ENCODE assay signal across 11 cellular contexts in the genomic region with DNA sequence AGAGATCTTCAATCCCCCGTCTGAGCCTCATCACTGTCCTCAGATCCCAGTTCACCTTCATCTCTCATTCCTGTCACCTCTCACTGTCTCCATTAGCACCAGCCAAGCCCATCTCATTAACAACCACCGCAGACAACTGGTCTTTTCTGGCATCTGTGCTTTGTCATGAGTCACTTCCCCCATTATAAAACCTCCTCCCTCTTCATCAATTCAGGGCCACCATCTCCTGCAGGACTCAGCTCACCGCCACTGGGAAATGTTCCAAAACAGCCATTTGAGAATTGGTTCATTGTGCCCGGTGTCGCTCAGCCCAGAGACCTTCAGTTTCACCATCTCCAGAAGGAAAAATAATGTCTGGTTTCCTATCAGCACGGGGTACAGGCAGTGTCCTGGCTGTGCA. TPM values are rescaled to one million over a fixed set of nuclear protein-coding genes. Genes with fewer than 3 reads are reported as not detected.
A peak's percentile ranks its signal among the peaks of the same experiment; 100 is the strongest.
DNase-seq lines count a peak whose midpoint lies in the region; ATAC-seq and TF ChIP-seq lines count a peak whose summit lies in the region.
"Had no signal": no experiment of that assay in that cellular context is flagged by ENCODE, and none has a peak within 500 bp of the region (broad histone marks: within the 10 kb centered on the region; RNA-seq: fewer than 3 reads in every experiment).

No MANE protein-coding gene starts in this region.

- H3K9me3 ChIP-seq in HCT116 (ENCODE audit: control insufficient read depth in 1 of 2, insufficient read depth in 1 of 2, low read depth in 1 of 2, low read length in 2 of 2) (no peaks in the 10 kb centered on the region), PC-3 (ENCODE audit: low read length) (no peaks in the 10 kb centered on the region), fibroblast of lung (ENCODE audit: control insufficient read depth, insufficient read depth, low read depth, low read length) (no peaks in the 10 kb centered on the region), thyroid gland (no peaks in the 10 kb centered on the region)

- H3K9ac ChIP-seq in HCT116 (ENCODE audit: low read length) (no peak overlapping the region), PC-3 (ENCODE audit: low read length) (peak overlapping the region; percentile 66), fibroblast of lung (ENCODE audit: insufficient read depth, low read length) (no peak overlapping the region)

- H4K20me1 ChIP-seq in HCT116 (ENCODE audit: insufficient read depth) (no peaks in the 10 kb centered on the region), PC-3 (ENCODE audit: low read length) (no peaks in the 10 kb centered on the region), fibroblast of lung (ENCODE audit: control insufficient read depth, extremely low read depth, insufficient read depth, low read length) (no peaks in the 10 kb centered on the region)

- H3K36me3 ChIP-seq in HCT116 (ENCODE audit: control insufficient read depth in 1 of 2, insufficient read depth in 2 of 2, low read length in 2 of 2) (no peaks in the 10 kb centered on the region), PC-3 (ENCODE audit: low read depth, low read length) (no peaks in the 10 kb centered on the region), fibroblast of lung (ENCODE audit: control insufficient read depth, insufficient read depth, low read length) (no peaks in the 10 kb centered on the region), thyroid gland (no peaks in the 10 kb centered on the region)

- no peak for TF ChIP-seq CTCF in HCT116 (IDR thresholded peaks at IDR 0.05 in 2 of 3, conservative IDR thresholded peaks at IDR 0.05 in 1 of 3; ENCODE audit: borderline replicate concordance in 1 of 3, insufficient read depth in 1 of 3, low read depth in 2 of 3, low read length in 2 of 3)
- TF ChIP-seq CTCF in PC-3 (conservative IDR thresholded peaks at IDR 0.05; ENCODE audit: low read depth, low read length) = no peak
- TF ChIP-seq CTCF in fibroblast of lung (conservative IDR thresholded peaks at IDR 0.05 in 1 of 2, IDR thresholded peaks at IDR 0.05 in 1 of 2; ENCODE audit: low read depth in 1 of 2, low read length in 2 of 2) = no peak
- no peak for TF ChIP-seq CTCF in GM13976 (IDR thresholded peaks at IDR 0.05; ENCODE audit: borderline replicate concordance, control extremely low read depth, extremely low read depth, insufficient read depth, missing control alignments)
- no peak for TF ChIP-seq CTCF in GM13977 (IDR thresholded peaks at IDR 0.05; ENCODE audit: extremely low read depth, insufficient read depth, missing control alignments)
- no peak for TF ChIP-seq CTCF in thyroid gland (IDR thresholded peaks at IDR 0.05)

- intact Hi-C loops in HCT116 (cut with micrococcal nuclease) (no loop called here), PC-3 (cut with micrococcal nuclease) (loop anchor here (5.0 kb wide), 1 partner anchor 104 kb away; no protein-coding TSS in a partner anchor), thyroid gland (cut with DNase I) (no loop called here)

- H3K27ac ChIP-seq in HCT116 (ENCODE audit: low read depth, low read length) (no peak overlapping the region), PC-3 (ENCODE audit: low read length) (peak overlapping the region; percentile 85), fibroblast of lung (ENCODE audit: insufficient read depth, low read length) (no peak overlapping the region), thyroid gland (no peak overlapping the region)

- POLR2A ChIA-PET in HCT116 (lab: Charles Lee) (no interaction called here), PC-3 (lab: Charles Lee; ENCODE audit: unreplicated experiment) (no interaction called here)

- H2AFZ ChIP-seq in HCT116 (ENCODE audit: low read depth, low read length, poor library complexity, severe bottlenecking) = peak overlapping the region; percentile 4
- H2AFZ ChIP-seq in PC-3 (ENCODE audit: low read length) = peak overlapping the region; percentile 29
- no peak overlapping the region for H2AFZ ChIP-seq in fibroblast of lung (ENCODE audit: low read length)

- TF ChIP-seq POLR2A in HCT116 (IDR thresholded peaks at IDR 0.05; ENCODE audit: borderline replicate concordance, extremely low read depth, insufficient read depth, insufficient read length) (no peak), thyroid gland (IDR thresholded peaks at IDR 0.05) (no peak)

- TF ChIP-seq RAD21 in HCT116 (IDR thresholded peaks at IDR 0.05; ENCODE audit: low read depth) = no peak

- in situ Hi-C loops in GM13976 (cut with MboI; ENCODE audit: low sequenced_read_pairs, unreplicated experiment) = no loop called here
- in situ Hi-C loops in GM13977 (cut with MboI; ENCODE audit: low pct_unique_long_range_greater_than_20kb, low sequenced_read_pairs, unreplicated experiment) = no loop called here

- H3K9me2 ChIP-seq in HCT116 (ENCODE audit: insufficient read depth) (no peaks in the 10 kb centered on the region), PC-3 (replicated peaks; ENCODE audit: low read length) (no peaks in the 10 kb centered on the region)

- H3F3A ChIP-seq in PC-3 (ENCODE audit: low read length, unreplicated experiment) = no peaks in the 10 kb centered on the region

- WGBS in thyroid gland, 2 donors = 62 to 69% methylated on average over 6 of the region's 6 CpGs

- ATAC-seq in HCT116 (peak; percentile 80), PC-3 (peak; percentile 74), GM19328 (IDR thresholded peaks at IDR 0.05; ENCODE audit: unreplicated experiment) (no peak)

- RAD21 ChIA-PET in HCT116 (lab: Charles Lee; ENCODE audit: low non-redundant PET in 1 of 2, low total read pairs in 2 of 2, uncharacterized antibody in 2 of 2, unreplicated experiment in 2 of 2) = no interaction called here

- H3K79me2 ChIP-seq in HCT116 (ENCODE audit: insufficient read depth, low read length) (no peaks in the 10 kb centered on the region), PC-3 (ENCODE audit: low read length) (no peaks in the 10 kb centered on the region), fibroblast of lung (ENCODE audit: control insufficient read depth, insufficient read depth, low read length) (no peaks in the 10 kb centered on the region)

- H3K4me1 ChIP-seq in HCT116 (ENCODE audit: control insufficient read depth in 1 of 2, insufficient read depth in 2 of 2, low read length in 2 of 2) (peaks cover 8 to 16% of the 10 kb centered on the region in 2 experiments), PC-3 (ENCODE audit: insufficient read depth, low read length) (peaks cover 30% of the 10 kb centered on the region), fibroblast of lung (ENCODE audit: control insufficient read depth, extremely low read depth, insufficient read depth, low read length) (peaks cover 15% of the 10 kb centered on the region), thyroid gland (peaks cover 0 to 14% of the 10 kb centered on the region in 2 donors)

- peak overlapping the region; percentile 46 for H3K4me2 ChIP-seq in HCT116 (ENCODE audit: low read length)
- H3K4me2 ChIP-seq in PC-3 (ENCODE audit: low read length) = peak overlapping the region; percentile 70
- H3K4me2 ChIP-seq in fibroblast of lung (ENCODE audit: extremely low read depth, insufficient read depth, low read length) = peak overlapping the region; percentile 9

- BruUV-seq in HCT116 (replicated peaks; lab: Mats Ljungman, UMichigan) = no TSS peak
- no TSS peak for BruUV-seq in PC-3 (replicated peaks; lab: Mats Ljungman, UMichigan)

- H3K4me3 ChIP-seq in HCT116 (replicated peaks in 1 of 2; ENCODE audit: low read depth in 1 of 2, low read length in 2 of 2) (no peak overlapping the region), PC-3 (ENCODE audit: low read length) (peak overlapping the region; percentile 17; the same call in 1 of the 2 replicates), fibroblast of lung (replicated peaks in 1 of 4; ENCODE audit: control extremely low read depth in 1 of 4, insufficient read depth in 1 of 4, low read depth in 3 of 4, low read length in 4 of 4) (no peak overlapping the region), thyroid gland (replicated peaks in 1 of 3) (no peak overlapping the region)
- H3K4me3 ChIP-seq: coronary artery, skin epidermis had no signal

- no peaks in the 10 kb centered on the region for H3K27me3 ChIP-seq in HCT116 (ENCODE audit: insufficient read depth, low read length)
- no peaks in the 10 kb centered on the region for H3K27me3 ChIP-seq in PC-3 (ENCODE audit: low read length)
- H3K27me3 ChIP-seq in fibroblast of lung (ENCODE audit: control insufficient read depth, insufficient read depth, low read length) = no peaks in the 10 kb centered on the region
- H3K27me3 ChIP-seq in thyroid gland = no peaks in the 10 kb centered on the region

- peak; percentile 18 for DNase-seq in HCT116 (ENCODE audit: low read depth, low spot score)
- peak; percentile 92 for DNase-seq in PC-3
- DNase-seq in fibroblast of lung (ENCODE audit: low read depth in 2 of 2) = peak; percentile 32 to 82
- DNase-seq in pons (ENCODE audit: low spot score) = peak; percentile 56
- no peak for DNase-seq in GM13976 (ENCODE audit: low spot score)
- no peak for DNase-seq in GM13977 (ENCODE audit: low spot score)
- DNase-seq in thyroid gland = no peak
- DNase-seq: MM.1S had no signal

- CTCF ChIA-PET in HCT116 (lab: Charles Lee) = interaction anchor here (1.7 kb wide), 1 partner anchor 105 kb away, joined by 4 read pairs; no protein-coding TSS in a partner anchor
- CTCF ChIA-PET in PC-3 (lab: Charles Lee) = interaction anchor here (0.8 to 1.3 kb wide), 2 partner anchors 105 to 136 kb away, joined by 3 to 5 read pairs; no protein-coding TSS in a partner anchor

TF ChIP-seq in HCT116, 20 proteins besides CTCF, POLR2A, EP300 and RAD21:
- TF ChIP-seq SP1 (IDR thresholded peaks at IDR 0.05; ENCODE audit: low read depth) = peak; percentile 34; the same call in 1 of the 2 replicates
- TF ChIP-seq ZFX (IDR thresholded peaks at IDR 0.05) = no peak
- TF ChIP-seq TCF7L2 (IDR thresholded peaks at IDR 0.05; ENCODE audit: borderline replicate concordance, extremely low read depth, insufficient read depth, insufficient read length) = no peak
- TF ChIP-seq YY1 (IDR thresholded peaks at IDR 0.05; ENCODE audit: extremely low read depth, insufficient replicate concordance, low read depth, low read length) = peak; percentile 14
- TF ChIP-seq FOSL1 (IDR thresholded peaks at IDR 0.05; ENCODE audit: low read depth) = 0 out of 2 replicates have a peak, but pooled peaks have one; percentile 40
- peak; percentile 51 for TF ChIP-seq JUND (IDR thresholded peaks at IDR 0.05)
- TF ChIP-seq, protein P1, sequence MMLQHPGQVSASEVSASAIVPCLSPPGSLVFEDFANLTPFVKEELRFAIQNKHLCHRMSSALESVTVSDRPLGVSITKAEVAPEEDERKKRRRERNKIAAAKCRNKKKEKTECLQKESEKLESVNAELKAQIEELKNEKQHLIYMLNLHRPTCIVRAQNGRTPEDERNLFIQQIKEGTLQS (IDR thresholded peaks at IDR 0.05) = no peak

RNA-seq across cellular contexts. Expression of gene TEKT3, which starts 56.9 kb away (rescaled TPM):
- total RNA-seq in HCT116 (2021; ENCODE audit: unreplicated experiment) (0.64 TPM), PC-3 (2014; rRNA removed) (not detected in 2 replicates), fibroblast of lung (0.33 and 0.77 TPM in 2 replicates), thyroid gland (1 to 10 TPM in 3 of 4 donors, not detected in 1; 1.1 to 2.3 (median 1.9) TPM)
- polyA plus RNA-seq in HCT116 (2012) = 0.99 and 1.5 TPM in 2 replicates
- polyA plus RNA-seq in fibroblast of lung = 0.19 and 0.52 TPM in 2 replicates
- polyA plus RNA-seq in fibroblast of lung (2012) = 0.59 TPM in 1 of 2 replicates, not detected in the other
- polyA minus RNA-seq in fibroblast of lung (ENCODE audit: low replicate concordance) = not detected in 2 replicates

Comparison
In these comparisons a context has a peak if more than half of its experiments do, and no peak if none do; other contexts are left out.
1. DNase-seq: peak in HCT116 (single experiment), PC-3 (single experiment), fibroblast of lung (2 of 2) and pons (single experiment); none in GM13976 (single experiment), GM13977 (single experiment) and thyroid gland (0 of 2).
2. H3K4me2 ChIP-seq: peak in every context shown above with its lines; median percentile 70 in PC-3; 46 in HCT116; 9 in fibroblast of lung.